In genomic region chr12:119406811-119407210, GRCh38 we compare ENCODE assay signal across 1 cellular context.
TF ChIP-seq lines count a peak whose summit lies in the region.

No MANE protein-coding gene starts in this region.

TF ChIP-seq in H1, 55 proteins besides CTCF, POLR2A, EP300 and RAD21 (continued from another document):
- no peak for TF ChIP-seq CHD7 (IDR thresholded peaks at IDR 0.05; ENCODE audit: insufficient replicate concordance, low read length)
- TF ChIP-seq POU5F1 (IDR thresholded peaks at IDR 0.05; ENCODE audit: low read depth, low read length) = no peak
- TF ChIP-seq CTBP2 (IDR thresholded peaks at IDR 0.05; ENCODE audit: borderline replicate concordance, insufficient read depth, insufficient read length, low read length) = no peak
- no peak for TF ChIP-seq HDAC2 (IDR thresholded peaks at IDR 0.05; ENCODE audit: borderline replicate concordance in 1 of 2, low read depth in 2 of 2, low read length in 2 of 2)
- no peak for TF ChIP-seq GTF2F1 (IDR thresholded peaks at IDR 0.05; ENCODE audit: borderline replicate concordance, low read depth, low read length)
- no peak for TF ChIP-seq E2F6 (IDR thresholded peaks at IDR 0.05)
- no peak for TF ChIP-seq NRF1 (IDR thresholded peaks at IDR 0.05; ENCODE audit: low read depth, low read length)
- no peak for TF ChIP-seq CHD1 (IDR thresholded peaks at IDR 0.05; ENCODE audit: low read depth, low read length)
- no peak for TF ChIP-seq USF2 (IDR thresholded peaks at IDR 0.05; ENCODE audit: low read length)
- TF ChIP-seq PHF8 (conservative IDR thresholded peaks at IDR 0.05; ENCODE audit: low read depth, low read length) = no peak
- no peak for TF ChIP-seq TAF1 (IDR thresholded peaks at IDR 0.05; ENCODE audit: low read depth, low read length)
- no peak for TF ChIP-seq TBP (IDR thresholded peaks at IDR 0.05; ENCODE audit: low read depth, low read length)
- no peak for TF ChIP-seq HDAC6 (IDR thresholded peaks at IDR 0.05; ENCODE audit: low read depth, low read length)
- no peak for TF ChIP-seq BCL11A (IDR thresholded peaks at IDR 0.05; ENCODE audit: low read depth in 2 of 2, low read length in 2 of 2)
